Comparison of ENCODE assay signal across 28 cellular contexts in genomic region chr2:31329081-31329605, GRCh38.
"Had no signal": no experiment of that assay in that cellular context is flagged by ENCODE, and none has a peak within 500 bp of the region (broad histone marks: within the 10 kb centered on the region; RNA-seq: fewer than 3 reads in every experiment).

No MANE protein-coding gene starts in this region.

- H3K27ac Mint-ChIP-seq: immature natural killer cell; natural killer cell; neural progenitor cell; stimulated activated naive CD8-positive, alpha-beta T cell treated with anti-CD3 and anti-CD28 coated beads, Interleukin-15, amount 100 ng/mL, for 72 hours had no signal

- DNase-seq: colonic mucosa; dermis blood vessel endothelial cell; effector memory CD4-positive, alpha-beta T cell; erythroblast; esophagus squamous epithelium; foreskin melanocyte; glutamatergic neuron; heart right ventricle; hippocampal formation; immature natural killer cell; islet precursor cell; kidney glomerular epithelial cell; left colon; left ventricle myocardium superior; lower lobe of right lung; natural killer cell; right cardiac atrium; sigmoid colon; spleen; stimulated activated naive CD4-positive, alpha-beta T cell; stimulated activated naive CD8-positive, alpha-beta T cell treated with anti-CD3 and anti-CD28 coated beads, Interleukin-15, amount 100 ng/mL, for 72 hours; transverse colon had no signal

- FAIRE-seq: endometrium had no signal

- H3K4me3 Mint-ChIP-seq: immature natural killer cell; natural killer cell; neural progenitor cell; stimulated activated naive CD8-positive, alpha-beta T cell treated with anti-CD3 and anti-CD28 coated beads, Interleukin-15, amount 100 ng/mL, for 72 hours had no signal

- H3K27me3 Mint-ChIP-seq: stimulated activated naive CD8-positive, alpha-beta T cell treated with anti-CD3 and anti-CD28 coated beads, Interleukin-15, amount 100 ng/mL, for 72 hours had no signal

- H3K27ac ChIP-seq: colonic mucosa, esophagus squamous epithelium, heart right ventricle, lower lobe of right lung, neural progenitor cell, parathyroid adenoma, prostate gland, sigmoid colon, spleen, suprapubic skin, transverse colon, vagina had no signal

- H3K36me3 Mint-ChIP-seq: immature natural killer cell, natural killer cell, neural progenitor cell had no signal

- H3K4me1 ChIP-seq: colonic mucosa, neural progenitor cell, parathyroid adenoma, prostate gland, vagina had no signal

- H3K9me3 Mint-ChIP-seq: immature natural killer cell; natural killer cell; neural progenitor cell; stimulated activated naive CD8-positive, alpha-beta T cell treated with anti-CD3 and anti-CD28 coated beads, Interleukin-15, amount 100 ng/mL, for 72 hours had no signal

- H3K27me3 ChIP-seq: colonic mucosa, heart right ventricle, neural progenitor cell, suprapubic skin, transverse colon, vagina had no signal

- H3K9ac ChIP-seq: neural progenitor cell, parathyroid adenoma had no signal

- H3K36me3 ChIP-seq: colonic mucosa, esophagus squamous epithelium, heart right ventricle, lower lobe of right lung, neural progenitor cell, prostate gland, sigmoid colon, spleen, suprapubic skin, transverse colon, vagina had no signal

- H3K4me3 ChIP-seq: colonic mucosa, esophagus squamous epithelium, heart right ventricle, lower lobe of right lung, neural progenitor cell, prostate gland, sigmoid colon, spleen, suprapubic skin, transverse colon, vagina had no signal

- H3K4me1 Mint-ChIP-seq: neural progenitor cell had no signal

- H3K4me2 ChIP-seq: neural progenitor cell had no signal

- H3K79me2 ChIP-seq: parathyroid adenoma had no signal

- H3K9me3 ChIP-seq: colonic mucosa, esophagus squamous epithelium, heart right ventricle, lower lobe of right lung, prostate gland, sigmoid colon, spleen, suprapubic skin, transverse colon, vagina had no signal
